In the genomic region with DNA sequence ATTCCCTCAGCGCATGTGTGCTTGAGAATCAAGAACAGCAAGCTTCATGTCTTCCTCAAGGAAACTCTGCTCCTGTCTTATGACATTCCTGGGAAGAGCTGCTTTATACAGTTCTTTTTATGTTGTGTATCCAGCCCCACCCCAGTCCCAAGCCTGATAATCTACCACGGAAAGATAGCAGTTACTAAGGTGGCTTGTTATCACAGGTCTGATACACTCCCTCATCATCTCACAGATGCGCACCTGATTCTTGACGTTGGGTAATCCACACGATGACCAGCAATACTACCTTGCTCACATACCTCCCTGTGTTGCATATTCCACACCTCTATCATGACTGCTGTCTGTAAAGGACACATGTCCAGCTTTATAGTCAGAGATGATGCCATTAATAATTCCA, we compare ENCODE assay signal across 20 cellular contexts. TPM values are rescaled to one million over a fixed set of nuclear protein-coding genes. Genes with fewer than 3 reads are reported as not detected.
DNase-seq lines count a peak whose midpoint lies in the region; FAIRE-seq and TF ChIP-seq lines count a peak whose summit lies in the region.
"Had no signal": no experiment of that assay in that cellular context is flagged by ENCODE, and none has a peak within 500 bp of the region (broad histone marks: within the 10 kb centered on the region; RNA-seq: fewer than 3 reads in every experiment).

No MANE protein-coding gene starts in this region.

- no peak overlapping the region for H3K9ac ChIP-seq in colonic mucosa (ENCODE audit: low read depth in 2 of 2, low read length in 2 of 2)
- H3K9ac ChIP-seq in keratinocyte (ENCODE audit: control insufficient read depth, extremely low read depth, insufficient read depth, low read length), result peak overlapping the region; percentile 19
- H3K9ac ChIP-seq: BLaER1 treated with 17β-estradiol and CSF1 and Interleukin-3, amounts not matched to agents 10 nM and 100 nM had no signal

- H3K9me1 ChIP-seq in keratinocyte (ENCODE audit: control insufficient read depth, extremely low read depth, insufficient read depth, low read length), result no peaks in the 10 kb centered on the region

- dilution Hi-C loops in keratinocyte (cut with MboI; ENCODE audit: extremely low pct_ligation_motif_present, low sequenced_read_pairs), result no loop called here

- no peaks in the 10 kb centered on the region for H3K79me2 ChIP-seq in keratinocyte (ENCODE audit: control insufficient read depth, insufficient read depth, low read length)

- no peaks in the 10 kb centered on the region for H3K27me3 ChIP-seq in colonic mucosa
- no peaks in the 10 kb centered on the region for H3K27me3 ChIP-seq in keratinocyte (ENCODE audit: control insufficient read depth, extremely low read depth, insufficient read depth, low read length)
- H3K27me3 ChIP-seq in small intestine (ENCODE audit: control insufficient read depth in 2 of 2, insufficient read depth in 2 of 2, low read length in 2 of 2), result no peaks in the 10 kb centered on the region
- H3K27me3 ChIP-seq: BLaER1 treated with 17β-estradiol and CSF1 and Interleukin-3, amounts not matched to agents 10 nM and 100 nM had no signal

- H3K27ac ChIP-seq in colonic mucosa, result peak overlapping the region; percentile 36
- peak overlapping the region; percentile 13 for H3K27ac ChIP-seq in keratinocyte (ENCODE audit: control insufficient read depth, insufficient read depth, low read length)
- no peak overlapping the region for H3K27ac ChIP-seq in small intestine (ENCODE audit: low read depth in 1 of 2, low read length in 1 of 2)
- H3K27ac ChIP-seq: BLaER1 treated with 17β-estradiol and CSF1 and Interleukin-3, amounts not matched to agents 10 nM and 100 nM; HL-60 had no signal

- H3K4me3 ChIP-seq in colonic mucosa (no peak overlapping the region), keratinocyte (ENCODE audit: control insufficient read depth in 2 of 3, extremely low read depth in 1 of 3, insufficient read depth in 2 of 3, low read depth in 1 of 3, low read length in 3 of 3) (no peak overlapping the region), small intestine (ENCODE audit: low read depth in 1 of 2, low read length in 2 of 2) (no peak overlapping the region)
- H3K4me3 ChIP-seq: BLaER1 treated with 17β-estradiol and CSF1 and Interleukin-3, amounts not matched to agents 10 nM and 100 nM; GM23338 had no signal

- intact Hi-C loops in colonic mucosa (cut with DNase I), result no loop called here
- intact Hi-C loops in posterior cingulate gyrus (cut with DNase I), result no loop called here

- peak; percentile 69 for FAIRE-seq in HTR-8/SVneo (lab: Jason Lieb, UNC)
- FAIRE-seq in keratinocyte (lab: Jason Lieb, UNC), result peak; percentile 86
- no peak for FAIRE-seq in small intestine (lab: Jason Lieb, UNC)
- FAIRE-seq: G401.6, GM12892, GM18507, H54 had no signal

- no peaks in the 10 kb centered on the region for H4K20me1 ChIP-seq in keratinocyte (ENCODE audit: control insufficient read depth, extremely low read depth, insufficient read depth, low read length)
- H4K20me1 ChIP-seq: BLaER1 treated with 17β-estradiol and CSF1 and Interleukin-3, amounts not matched to agents 10 nM and 100 nM had no signal

- H3K4me1 ChIP-seq in colonic mucosa (peaks cover 13% of the 10 kb centered on the region), keratinocyte (ENCODE audit: control insufficient read depth, extremely low read depth, insufficient read depth, low read length) (peaks cover 26% of the 10 kb centered on the region), small intestine (ENCODE audit: control insufficient read depth in 2 of 2, insufficient read depth in 1 of 2, low read depth in 1 of 2, low read length in 1 of 2) (no peaks in the 10 kb centered on the region)

- no peak overlapping the region for H3K27ac Mint-ChIP-seq in activated T-cell treated with anti-CD3 and anti-CD28 coated beads, Interleukin-2, amount 50 U/mL, for 24 hours
- H3K27ac Mint-ChIP-seq: B cell; CD8-positive, alpha-beta T cell; GM23338 had no signal

- no peaks in the 10 kb centered on the region for H3K9me3 Mint-ChIP-seq in activated T-cell treated with anti-CD3 and anti-CD28 coated beads, Interleukin-2, amount 50 U/mL, for 24 hours

- H2AFZ ChIP-seq in keratinocyte (ENCODE audit: control insufficient read depth, low read length), result no peak overlapping the region
- H2AFZ ChIP-seq: GM23338 had no signal

- H3K36me3 ChIP-seq in colonic mucosa, result no peaks in the 10 kb centered on the region
- H3K36me3 ChIP-seq in keratinocyte (ENCODE audit: control insufficient read depth in 2 of 2, extremely low read depth in 1 of 2, insufficient read depth in 2 of 2, low read length in 2 of 2), result no peaks in the 10 kb centered on the region
- H3K36me3 ChIP-seq in small intestine (ENCODE audit: control insufficient read depth in 2 of 2, insufficient read depth in 2 of 2, low read length in 2 of 2), result no peaks in the 10 kb centered on the region
- H3K36me3 ChIP-seq: BLaER1 treated with 17β-estradiol and CSF1 and Interleukin-3, amounts not matched to agents 10 nM and 100 nM had no signal

- no peak overlapping the region for H3K4me3 Mint-ChIP-seq in activated T-cell treated with anti-CD3 and anti-CD28 coated beads, Interleukin-2, amount 50 U/mL, for 24 hours
- H3K4me3 Mint-ChIP-seq: B cell; CD8-positive, alpha-beta T cell; GM23338 had no signal

- H3K36me3 Mint-ChIP-seq in activated T-cell treated with anti-CD3 and anti-CD28 coated beads, Interleukin-2, amount 50 U/mL, for 24 hours (ENCODE audit: low read depth), result no peaks in the 10 kb centered on the region

- H3K9me3 ChIP-seq in colonic mucosa, result no peaks in the 10 kb centered on the region
- peaks cover 3% of the 10 kb centered on the region for H3K9me3 ChIP-seq in keratinocyte (ENCODE audit: control insufficient read depth, low read depth, low read length)
- no peaks in the 10 kb centered on the region for H3K9me3 ChIP-seq in small intestine (ENCODE audit: control insufficient read depth, low read depth)

- peaks cover 28% of the 10 kb centered on the region for H3K4me1 Mint-ChIP-seq in activated T-cell treated with anti-CD3 and anti-CD28 coated beads, Interleukin-2, amount 50 U/mL, for 24 hours (ENCODE audit: low read depth)

- TF ChIP-seq CTCF in colonic mucosa (IDR thresholded peaks at IDR 0.05) (no peak), keratinocyte (optimal IDR thresholded peaks at IDR 0.05 in 1 of 3, IDR thresholded peaks at IDR 0.05 in 1 of 3, conservative IDR thresholded peaks at IDR 0.05 in 1 of 3; ENCODE audit: extremely low read depth in 1 of 3, insufficient read depth in 2 of 3, low read length in 3 of 3) (no peak)

- peaks cover 67% of the 10 kb centered on the region for H3K27me3 Mint-ChIP-seq in activated T-cell treated with anti-CD3 and anti-CD28 coated beads, Interleukin-2, amount 50 U/mL, for 24 hours

- H3K4me2 ChIP-seq in keratinocyte (ENCODE audit: control insufficient read depth, extremely low read depth, insufficient read depth, low read depth, low read length), result no peak overlapping the region
- H3K4me2 ChIP-seq: BLaER1 treated with 17β-estradiol and CSF1 and Interleukin-3, amounts not matched to agents 10 nM and 100 nM; GM23338 had no signal

- 15 to 69% (median 42%) methylated on average over 5 of the region's 5 CpGs for WGBS in small intestine, 3 donors

- DNase-seq in HTR-8/SVneo (ENCODE audit: insufficient read length, low spot score) (no peak), colonic mucosa (peak; percentile 75), keratinocyte (ENCODE audit: low read depth, low spot score) (peak; percentile 28), small intestine (peak; percentile 80), posterior cingulate gyrus (no peak), NOMO-1 treated with DMSO at 0.1 percent for 48 hours (lab: John Stamatoyannopoulos, UW; ENCODE audit: unreplicated experiment) (no peak)
- no peak for DNase-seq in activated T-cell treated with anti-CD3 and anti-CD28 coated beads, Interleukin-2, amount 50 U/mL, for 24 hours
- DNase-seq: Calu3; CD8-positive, alpha-beta T cell; HCEC 1CT; IMR-90 had no signal

RNA-seq across cellular contexts. Expression of a gene that starts 3.2 kb away (rescaled TPM):
- 1 to 10 TPM; 1.6 to 2.5 TPM for total RNA-seq in colonic mucosa
- polyA plus RNA-seq in keratinocyte, result 1.2 to 1.5 TPM (median 1.2 TPM) in 3 replicates
- polyA plus RNA-seq in keratinocyte (2011; ENCODE audit: low read depth), result 0.15 TPM
- 0.94 and 1.3 TPM in 2 replicates for polyA plus RNA-seq in keratinocyte (2011; cell fraction: cytosol; rRNA removed)
- 2.0 and 2.4 TPM in 2 replicates for polyA plus RNA-seq in keratinocyte (2011; cell fraction: nucleus; rRNA removed)
- 1.9 and 2.0 TPM in 2 replicates for polyA plus RNA-seq in keratinocyte (2012; ENCODE audit: low replicate concordance)
- 0.13 to 0.56 TPM (median 0.51 TPM) in 3 replicates for polyA minus RNA-seq in keratinocyte
- 1.2 TPM for polyA minus RNA-seq in keratinocyte (2011; cell fraction: cytosol; rRNA and poly(A)+ RNA removed)
- polyA minus RNA-seq in keratinocyte (2011; cell fraction: nucleus; rRNA and poly(A)+ RNA removed), result 0.84 and 1.3 TPM in 2 replicates
- polyA plus RNA-seq in small intestine, result 1 to 10 TPM; 1.1 to 5.2 (median 1.9) TPM
- total RNA-seq: A172 had no signal

RNA-seq across cellular contexts. Expression of a gene that starts 35.6 kb away (rescaled TPM):
- 10 to 100 TPM; 51.1 to 52.5 TPM for total RNA-seq in colonic mucosa
- polyA plus RNA-seq in keratinocyte, result 25.1 to 38.6 TPM (median 28.3 TPM) in 3 replicates
- 23.6 TPM for polyA plus RNA-seq in keratinocyte (2011; ENCODE audit: low read depth)
- 24.2 and 45.1 TPM in 2 replicates for polyA plus RNA-seq in keratinocyte (2011; cell fraction: cytosol; rRNA removed)
- polyA plus RNA-seq in keratinocyte (2011; cell fraction: nucleus; rRNA removed), result 16.0 and 17.9 TPM in 2 replicates
- polyA plus RNA-seq in keratinocyte (2012; ENCODE audit: low replicate concordance), result 17.4 and 25.1 TPM in 2 replicates
- polyA minus RNA-seq in keratinocyte, result 4.2 to 20.9 TPM (median 12.6 TPM) in 3 replicates
- 13.0 TPM for polyA minus RNA-seq in keratinocyte (2011; cell fraction: cytosol; rRNA and poly(A)+ RNA removed)
- 4.0 and 7.9 TPM in 2 replicates for polyA minus RNA-seq in keratinocyte (2011; cell fraction: nucleus; rRNA and poly(A)+ RNA removed)
- 10 to 100 TPM; 27.8 to 74.8 (median 72.5) TPM for polyA plus RNA-seq in small intestine

RNA-seq across cellular contexts. Expression of a gene that starts 36.0 kb away (rescaled TPM):
- total RNA-seq in colonic mucosa, result 10 to 100 TPM; 28.4 to 43.5 TPM
- 29.5 to 32.7 TPM (median 30.6 TPM) in 3 replicates for polyA plus RNA-seq in keratinocyte
- polyA plus RNA-seq in keratinocyte (2011; ENCODE audit: low read depth), result 24.1 TPM
- polyA plus RNA-seq in keratinocyte (2011; cell fraction: cytosol; rRNA removed), result 24.5 and 37.5 TPM in 2 replicates
- 21.5 and 25.2 TPM in 2 replicates for polyA plus RNA-seq in keratinocyte (2011; cell fraction: nucleus; rRNA removed)
- 25.4 and 25.7 TPM in 2 replicates for polyA plus RNA-seq in keratinocyte (2012; ENCODE audit: low replicate concordance)
- 28.8 to 56.7 TPM (median 38.3 TPM) in 3 replicates for polyA minus RNA-seq in keratinocyte
- polyA minus RNA-seq in keratinocyte (2011; cell fraction: cytosol; rRNA and poly(A)+ RNA removed), result 19.4 TPM
- 13.5 and 21.6 TPM in 2 replicates for polyA minus RNA-seq in keratinocyte (2011; cell fraction: nucleus; rRNA and poly(A)+ RNA removed)
- polyA plus RNA-seq in small intestine, result 10 to 100 TPM in 1 of 3 donors, 1 to 10 TPM in 2; 7.0 to 10.1 (median 9.2) TPM

Comparison
In these comparisons a context has a peak if more than half of its experiments do, and no peak if none do; other contexts are left out.
1. DNase-seq: peak in colonic mucosa (single experiment), keratinocyte (single experiment) and small intestine (single experiment); none in HTR-8/SVneo (single experiment), posterior cingulate gyrus (0 of 10), activated T-cell treated with anti-CD3 and anti-CD28 coated beads, Interleukin-2, amount 50 U/mL, for 24 hours (single experiment) and NOMO-1 treated with DMSO at 0.1 percent for 48 hours (single experiment).
2. H3K27ac ChIP-seq: peak in colonic mucosa (single experiment) and keratinocyte (single experiment); none in small intestine (0 of 2).